Comparison of ENCODE assay signal across 9 cellular contexts in genomic region chr9:108272350-108272899, GRCh38.
DNase-seq lines count a peak whose midpoint lies in the region; ATAC-seq and TF ChIP-seq lines count a peak whose summit lies in the region.
"Had no signal": no experiment of that assay in that cellular context is flagged by ENCODE, and none has a peak within 500 bp of the region (broad histone marks: within the 10 kb centered on the region; RNA-seq: fewer than 3 reads in every experiment).

No MANE protein-coding gene starts in this region.

- H3K27ac ChIP-seq in ectodermal cell (ENCODE audit: insufficient read depth, low read depth, low read length, poor library complexity, severe bottlenecking): peak overlapping the region; percentile 11

- H3K4me3 ChIP-seq in HFF-Myc (replicated peaks; ENCODE audit: low read depth, low read length) (peak overlapping the region; percentile 29), ectodermal cell (ENCODE audit: insufficient read depth, low read depth, low read length) (no peak overlapping the region)

- H3K27me3 ChIP-seq in ectodermal cell (ENCODE audit: control insufficient read depth, insufficient read depth, low read length, poor library complexity, severe bottlenecking): no peaks in the 10 kb centered on the region

- H3K27ac Mint-ChIP-seq in memory B cell: no peak overlapping the region
- H3K27ac Mint-ChIP-seq: stimulated activated naive CD8-positive, alpha-beta T cell treated with anti-CD3 and anti-CD28 coated beads, Interleukin-15, Interleukin-2, amounts not matched to agents 100 ng/mL and 50 ng/mL, for 24 hours had no signal

- H3K4me1 Mint-ChIP-seq in memory B cell: peaks cover 5% of the 10 kb centered on the region

- H3K4me1 ChIP-seq in ectodermal cell (ENCODE audit: control insufficient read depth, insufficient read depth, low read length): peaks cover 14% of the 10 kb centered on the region

- WGBS in ectodermal cell, 2 experiments: 63 to 68% methylated on average over 7 of the region's 7 CpGs

- peak; percentile 66 for TF ChIP-seq CTCF in HFF-Myc (IDR thresholded peaks at IDR 0.05; ENCODE audit: low read depth, low read length, missing control alignments)

- no peaks in the 10 kb centered on the region for H3K9me3 ChIP-seq in ectodermal cell (ENCODE audit: control insufficient read depth, low read length)

- ATAC-seq in memory B cell (ENCODE audit: low read depth): peak; percentile 29
- no peak for ATAC-seq in GM19452 (IDR thresholded peaks at IDR 0.05; ENCODE audit: unreplicated experiment)
- no peak for ATAC-seq in HG02973 (IDR thresholded peaks at IDR 0.05; ENCODE audit: unreplicated experiment)

- no peaks in the 10 kb centered on the region for H3K36me3 ChIP-seq in ectodermal cell (ENCODE audit: control insufficient read depth, insufficient read depth, low read length)

- peaks cover 3% of the 10 kb centered on the region for H3K27me3 Mint-ChIP-seq in memory B cell
- H3K27me3 Mint-ChIP-seq: stimulated activated naive CD8-positive, alpha-beta T cell treated with anti-CD3 and anti-CD28 coated beads, Interleukin-15, Interleukin-2, amounts not matched to agents 100 ng/mL and 50 ng/mL, for 24 hours had no signal

- peak; percentile 46 for DNase-seq in DMS153 (lab: John Stamatoyannopoulos, UW)
- DNase-seq in HFF-Myc (ENCODE audit: extremely low read depth, low read depth): no peak
- DNase-seq in NOMO-1 treated with DMSO at 0.1 percent for 48 hours (lab: John Stamatoyannopoulos, UW; ENCODE audit: unreplicated experiment): peak; percentile 51
- no peak for DNase-seq in memory B cell (ENCODE audit: low spot score in 2 of 2)
- DNase-seq in NCI-H187 treated with DMSO at 0.1 percent for 48 hours (lab: John Stamatoyannopoulos, UW): no peak

- no peak overlapping the region for H3K4me3 Mint-ChIP-seq in memory B cell
- H3K4me3 Mint-ChIP-seq: stimulated activated naive CD8-positive, alpha-beta T cell treated with anti-CD3 and anti-CD28 coated beads, Interleukin-15, Interleukin-2, amounts not matched to agents 100 ng/mL and 50 ng/mL, for 24 hours had no signal

- no peaks in the 10 kb centered on the region for H3K36me3 Mint-ChIP-seq in memory B cell

- no peaks in the 10 kb centered on the region for H3K9me3 Mint-ChIP-seq in memory B cell

Comparison
In these comparisons a context has a peak if more than half of its experiments do, and no peak if none do; other contexts are left out.
1. DNase-seq: peak in DMS153 (single experiment) and NOMO-1 treated with DMSO at 0.1 percent for 48 hours (single experiment); none in HFF-Myc (single experiment), memory B cell (0 of 2) and NCI-H187 treated with DMSO at 0.1 percent for 48 hours (single experiment).